13 cellular contexts compared by ENCODE assay signal in the genomic region with DNA sequence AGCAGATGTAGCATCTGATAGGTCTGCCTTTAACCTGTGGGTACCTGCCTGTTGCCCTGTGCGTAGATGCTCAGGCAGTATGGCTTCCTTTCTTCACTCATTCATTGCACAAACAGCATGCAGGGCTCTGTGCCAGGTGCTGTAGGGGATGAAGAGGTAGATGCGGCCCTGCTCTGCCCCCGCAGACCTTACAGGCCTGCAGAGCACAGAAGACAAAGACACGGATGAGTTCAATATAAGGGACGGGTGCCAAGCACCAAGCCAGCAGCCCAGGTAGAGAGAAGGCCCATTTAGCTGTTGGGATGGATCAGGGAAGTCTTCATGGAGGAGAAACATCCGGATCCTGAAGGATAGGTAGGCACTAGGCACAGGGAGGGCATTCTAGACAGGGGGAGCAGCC.
DNase-seq lines count a peak whose midpoint lies in the region; ATAC-seq and TF ChIP-seq lines count a peak whose summit lies in the region.
"Had no signal": no experiment of that assay in that cellular context is flagged by ENCODE, and none has a peak within 500 bp of the region (broad histone marks: within the 10 kb centered on the region; RNA-seq: fewer than 3 reads in every experiment).

No MANE protein-coding gene starts in this region.

- TF ChIP-seq CTCF in left ventricle myocardium inferior (IDR thresholded peaks at IDR 0.05; ENCODE audit: borderline replicate concordance) = no peak
- TF ChIP-seq CTCF in vagina (IDR thresholded peaks at IDR 0.05) = no peak

- no peak overlapping the region for H3K4me3 ChIP-seq in left ventricle myocardium inferior
- H3K4me3 ChIP-seq in vagina = no peak overlapping the region

- H3K27ac ChIP-seq in left ventricle myocardium inferior (replicated peaks) (peak overlapping the region; percentile 93), vagina (peak overlapping the region; percentile 71)
- H3K27ac ChIP-seq: WERI-Rb-1 had no signal

- ATAC-seq in Right ventricle myocardium inferior = no peak
- no peak for ATAC-seq in naive B cell (ENCODE audit: low read depth in 2 of 2)
- ATAC-seq in HG02870 (IDR thresholded peaks at IDR 0.05; ENCODE audit: unreplicated experiment) = no peak
- ATAC-seq: naive thymus-derived CD8-positive, alpha-beta T cell had no signal

- peaks cover 64% of the 10 kb centered on the region for H3K4me1 ChIP-seq in left ventricle myocardium inferior
- peaks cover 71% of the 10 kb centered on the region for H3K4me1 ChIP-seq in vagina

- no peak overlapping the region for H3K4me3 Mint-ChIP-seq in activated T-helper 1 cell treated with anti-CD3 and anti-CD28 coated beads, Interleukin-12 subunit alpha, Interleukin-12 subunit beta, Interleukin-2, Interleukin-4 antibody, amounts not matched to agents 30 ng/mL and 10 ng/mL and 1 ng/mL, durations not matched to agents 14 hours and 24 hours and 36 hours
- peak overlapping the region in 1 of 8 donors; percentile 35 for H3K4me3 Mint-ChIP-seq in naive B cell
- H3K4me3 Mint-ChIP-seq: naive thymus-derived CD8-positive, alpha-beta T cell had no signal

- intact Hi-C loops in left ventricle myocardium inferior (cut with micrococcal nuclease) (no loop called here), Right ventricle myocardium inferior (cut with DNase I) (no loop called here), vagina (cut with DNase I) (loop anchor here (10.0 kb wide), 1 partner anchor 60 kb away; no protein-coding TSS in a partner anchor)
- intact Hi-C loops in activated T-helper 1 cell treated with anti-CD3 and anti-CD28 coated beads, Interleukin-12 subunit alpha, Interleukin-12 subunit beta, Interleukin-2, Interleukin-4 antibody, amounts not matched to agents 30 ng/mL and 10 ng/mL and 1 ng/mL, durations not matched to agents 14 hours and 24 hours and 36 hours (cut with micrococcal nuclease) = no loop called here

- H3K36me3 Mint-ChIP-seq in activated T-helper 1 cell treated with anti-CD3 and anti-CD28 coated beads, Interleukin-12 subunit alpha, Interleukin-12 subunit beta, Interleukin-2, Interleukin-4 antibody, amounts not matched to agents 30 ng/mL and 10 ng/mL and 1 ng/mL, durations not matched to agents 14 hours and 24 hours and 36 hours (ENCODE audit: low read depth) = peaks cover 49% of the 10 kb centered on the region
- H3K36me3 Mint-ChIP-seq in naive B cell = peaks cover 27 to 38% of the 10 kb centered on the region in 2 donors

- no peaks in the 10 kb centered on the region for H3K9me3 Mint-ChIP-seq in activated T-helper 1 cell treated with anti-CD3 and anti-CD28 coated beads, Interleukin-12 subunit alpha, Interleukin-12 subunit beta, Interleukin-2, Interleukin-4 antibody, amounts not matched to agents 30 ng/mL and 10 ng/mL and 1 ng/mL, durations not matched to agents 14 hours and 24 hours and 36 hours
- no peaks in the 10 kb centered on the region for H3K9me3 Mint-ChIP-seq in naive B cell
- H3K9me3 Mint-ChIP-seq: naive thymus-derived CD8-positive, alpha-beta T cell had no signal

- no peak for DNase-seq in left ventricle myocardium inferior
- no peak for DNase-seq in Right ventricle myocardium inferior (ENCODE audit: missing footprints)
- DNase-seq in activated T-helper 1 cell treated with anti-CD3 and anti-CD28 coated beads, Interleukin-12 subunit alpha, Interleukin-12 subunit beta, Interleukin-2, Interleukin-4 antibody, amounts not matched to agents 30 ng/mL and 10 ng/mL and 1 ng/mL, durations not matched to agents 14 hours and 24 hours and 36 hours (ENCODE audit: low spot score) = no peak
- DNase-seq in naive B cell = no peak
- peak in 1 of 2 donors; percentile 85 for DNase-seq in vagina (ENCODE audit: extremely low spot score in 2 of 2)
- DNase-seq in kidney glomerular epithelial cell (lab: John Stamatoyannopoulos, UW) = no peak
- DNase-seq in NAMALWA (ENCODE audit: low spot score) = no peak
- DNase-seq: activated gamma-delta T cell; naive thymus-derived CD8-positive, alpha-beta T cell; NCI-H1092; NCI-H69; WERI-Rb-1 had no signal

- H3K27me3 ChIP-seq in left ventricle myocardium inferior (ENCODE audit: low read depth) = no peaks in the 10 kb centered on the region
- no peaks in the 10 kb centered on the region for H3K27me3 ChIP-seq in vagina

- H3K4me1 Mint-ChIP-seq in activated T-helper 1 cell treated with anti-CD3 and anti-CD28 coated beads, Interleukin-12 subunit alpha, Interleukin-12 subunit beta, Interleukin-2, Interleukin-4 antibody, amounts not matched to agents 30 ng/mL and 10 ng/mL and 1 ng/mL, durations not matched to agents 14 hours and 24 hours and 36 hours (ENCODE audit: low read depth) = peaks cover 5% of the 10 kb centered on the region
- peaks cover 16 to 18% (median 16%) of the 10 kb centered on the region in 3 donors for H3K4me1 Mint-ChIP-seq in naive B cell

- H3K36me3 ChIP-seq in left ventricle myocardium inferior (peaks cover 38% of the 10 kb centered on the region), vagina (peaks cover 0 to 24% of the 10 kb centered on the region in 2 donors)

- TF ChIP-seq POLR2A in vagina (IDR thresholded peaks at IDR 0.05) = no peak

- H3K27ac Mint-ChIP-seq in activated T-helper 1 cell treated with anti-CD3 and anti-CD28 coated beads, Interleukin-12 subunit alpha, Interleukin-12 subunit beta, Interleukin-2, Interleukin-4 antibody, amounts not matched to agents 30 ng/mL and 10 ng/mL and 1 ng/mL, durations not matched to agents 14 hours and 24 hours and 36 hours = peak overlapping the region; percentile 0
- peak overlapping the region in 5 of 6 donors; percentile 86 to 96 (median 92) for H3K27ac Mint-ChIP-seq in naive B cell

- H3K9me3 ChIP-seq in left ventricle myocardium inferior (replicated peaks) (no peaks in the 10 kb centered on the region), vagina (no peaks in the 10 kb centered on the region)

- no peaks in the 10 kb centered on the region for H3K27me3 Mint-ChIP-seq in activated T-helper 1 cell treated with anti-CD3 and anti-CD28 coated beads, Interleukin-12 subunit alpha, Interleukin-12 subunit beta, Interleukin-2, Interleukin-4 antibody, amounts not matched to agents 30 ng/mL and 10 ng/mL and 1 ng/mL, durations not matched to agents 14 hours and 24 hours and 36 hours (ENCODE audit: insufficient read depth)
- H3K27me3 Mint-ChIP-seq in naive B cell = no peaks in the 10 kb centered on the region
- H3K27me3 Mint-ChIP-seq: naive thymus-derived CD8-positive, alpha-beta T cell had no signal
